4 cellular contexts compared by ENCODE assay signal in genomic region chrY:24825069-24825468, GRCh38. TPM values are rescaled to one million over a fixed set of nuclear protein-coding genes. Genes with fewer than 3 reads are reported as not detected.
"Had no signal": no experiment of that assay in that cellular context is flagged by ENCODE, and none has a peak within 500 bp of the region (broad histone marks: within the 10 kb centered on the region; RNA-seq: fewer than 3 reads in every experiment).

No MANE protein-coding gene starts in this region.

RNA-seq across cellular contexts. Expression of gene DAZ4, which starts 8.7 kb away (rescaled TPM):
- total RNA-seq: LHCN-M2, M059J, MCF 10A, NCI-H460 had no signal

RNA-seq across cellular contexts. Expression of gene DAZ3, which starts 11.9 kb away (rescaled TPM):
- total RNA-seq: LHCN-M2, M059J, MCF 10A, NCI-H460 had no signal
